19 cellular contexts compared by ENCODE assay signal in genomic region chr9:76223749-76224340, GRCh38.
DNase-seq lines count a peak whose midpoint lies in the region; ATAC-seq and TF ChIP-seq lines count a peak whose summit lies in the region.
"Had no signal": no experiment of that assay in that cellular context is flagged by ENCODE, and none has a peak within 500 bp of the region (broad histone marks: within the 10 kb centered on the region; RNA-seq: fewer than 3 reads in every experiment).

No MANE protein-coding gene starts in this region.

- H3K27ac Mint-ChIP-seq in nephron progenitor cell (peak overlapping the region; percentile 3), chondrocyte (ENCODE audit: unreplicated experiment) (no peak overlapping the region)
- H3K27ac Mint-ChIP-seq: activated T-cell treated with anti-CD3 and anti-CD28 coated beads, Interleukin-2, amount 50 U/mL, for 72 hours; HFFc6 had no signal

- H4K20me1 ChIP-seq in mammary epithelial cell (ENCODE audit: insufficient read depth, low read length), result no peaks in the 10 kb centered on the region

- H2AFZ ChIP-seq in mammary epithelial cell (ENCODE audit: low read depth, low read length), result no peak overlapping the region

- H3K9me3 Mint-ChIP-seq in nephron progenitor cell, result no peaks in the 10 kb centered on the region
- no peaks in the 10 kb centered on the region for H3K9me3 Mint-ChIP-seq in chondrocyte (ENCODE audit: low read depth)
- H3K9me3 Mint-ChIP-seq: activated T-cell treated with anti-CD3 and anti-CD28 coated beads, Interleukin-2, amount 50 U/mL, for 72 hours had no signal

- H3K4me1 Mint-ChIP-seq in nephron progenitor cell, result peaks cover 26% of the 10 kb centered on the region
- no peaks in the 10 kb centered on the region for H3K4me1 Mint-ChIP-seq in chondrocyte (ENCODE audit: low read depth)

- no peaks in the 10 kb centered on the region for H3K27me3 ChIP-seq in mammary epithelial cell (ENCODE audit: insufficient read depth, low read length)
- H3K27me3 ChIP-seq: left lung had no signal

- H3K36me3 Mint-ChIP-seq in nephron progenitor cell (ENCODE audit: low read depth) (no peaks in the 10 kb centered on the region), chondrocyte (ENCODE audit: low read depth) (no peaks in the 10 kb centered on the region)

- CTCF ChIA-PET in mammary epithelial cell (lab: Charles Lee; ENCODE audit: low non-redundant PET), result no interaction called here

- no peak for ATAC-seq in mucosa of descending colon
- ATAC-seq: activated T-cell treated with anti-CD3 and anti-CD28 coated beads, Interleukin-2, amount 50 U/mL, for 72 hours; HepG2; left lung had no signal

- no peaks in the 10 kb centered on the region for H3K79me2 ChIP-seq in mammary epithelial cell (ENCODE audit: insufficient read depth, low read length)

- H3K4me1 ChIP-seq in mammary epithelial cell (ENCODE audit: insufficient read depth, low read length) (no peaks in the 10 kb centered on the region), mucosa of descending colon (ENCODE audit: low read depth) (no peaks in the 10 kb centered on the region)
- H3K4me1 ChIP-seq: left lung had no signal

- DNase-seq in AG09319 (ENCODE audit: extremely low read depth, low read depth), result peak; percentile 20
- DNase-seq in mammary epithelial cell, result peak; percentile 25
- DNase-seq in fibroblast of the aortic adventitia (ENCODE audit: low read depth), result peak; percentile 47
- no peak for DNase-seq in nephron progenitor cell
- no peak for DNase-seq in chondrocyte (ENCODE audit: low spot score)
- DNase-seq in kidney glomerular epithelial cell (lab: John Stamatoyannopoulos, UW), result no peak
- no peak for DNase-seq in HT-29 (ENCODE audit: low spot score)
- no peak for DNase-seq in mucosa of descending colon
- DNase-seq: activated CD8-positive, alpha-beta memory T cell treated with anti-CD3 and anti-CD28 coated beads for 24 hours; activated naive CD4-positive, alpha-beta T cell treated with anti-CD3 and anti-CD28 coated beads, Interleukin-2, amount 50 U/mL, for 16 hours; activated T-cell treated with anti-CD3 and anti-CD28 coated beads, Interleukin-2, amount 50 U/mL, for 72 hours; C1 segment of cervical spinal cord; HFFc6; left lung; NCI-H69; nucleus accumbens; retina had no signal

- H3K36me3 ChIP-seq in mammary epithelial cell (ENCODE audit: insufficient read depth, low read length), result no peaks in the 10 kb centered on the region
- no peaks in the 10 kb centered on the region for H3K36me3 ChIP-seq in mucosa of descending colon (ENCODE audit: low read depth)
- H3K36me3 ChIP-seq: left lung had no signal

- no peaks in the 10 kb centered on the region for H3K9me3 ChIP-seq in mammary epithelial cell (replicated peaks; ENCODE audit: insufficient read depth, low read length)
- no peaks in the 10 kb centered on the region for H3K9me3 ChIP-seq in mucosa of descending colon
- H3K9me3 ChIP-seq: left lung had no signal

- TF ChIP-seq CTCF in AG09319 (IDR thresholded peaks at IDR 0.05; ENCODE audit: low read depth, low read length), result no peak
- TF ChIP-seq CTCF in mammary epithelial cell (conservative IDR thresholded peaks at IDR 0.05 in 1 of 2, IDR thresholded peaks at IDR 0.05 in 1 of 2; ENCODE audit: extremely low read depth in 1 of 2, insufficient read depth in 1 of 2, low read depth in 1 of 2, low read length in 2 of 2), result no peak
- no peak for TF ChIP-seq CTCF in fibroblast of the aortic adventitia (IDR thresholded peaks at IDR 0.05; ENCODE audit: insufficient read depth, low read length)
- no peak for TF ChIP-seq CTCF in nephron progenitor cell (IDR thresholded peaks at IDR 0.05)
- no peak for TF ChIP-seq CTCF in chondrocyte (IDR thresholded peaks at IDR 0.05)
- TF ChIP-seq CTCF in mucosa of descending colon (IDR thresholded peaks at IDR 0.05), result no peak

- in situ Hi-C loops in mammary epithelial cell (cut with MboI; ENCODE audit: low sequenced_read_pairs in 2 of 2), result no loop called here

- H3K4me2 ChIP-seq in mammary epithelial cell (ENCODE audit: insufficient read depth, low read depth, low read length), result no peak overlapping the region

- no peak overlapping the region for H3K4me3 ChIP-seq in mammary epithelial cell (replicated peaks in 1 of 3; ENCODE audit: insufficient read depth in 1 of 3, low read depth in 2 of 3, low read length in 3 of 3)
- H3K4me3 ChIP-seq in fibroblast of the aortic adventitia (ENCODE audit: low read depth, low read length), result no peak overlapping the region
- no peak overlapping the region for H3K4me3 ChIP-seq in mucosa of descending colon
- H3K4me3 ChIP-seq: coronary artery, left lung had no signal

- no peak overlapping the region for H3K4me3 Mint-ChIP-seq in nephron progenitor cell
- no peak overlapping the region for H3K4me3 Mint-ChIP-seq in chondrocyte (ENCODE audit: unreplicated experiment)
- H3K4me3 Mint-ChIP-seq: activated T-cell treated with anti-CD3 and anti-CD28 coated beads, Interleukin-2, amount 50 U/mL, for 72 hours; HFFc6 had no signal

- 41% methylated on average over 3 of the region's 3 CpGs for WGBS in mammary epithelial cell (ENCODE audit: low coverage, missing lambda C conversion rate)

- intact Hi-C loops in mammary epithelial cell (cut with micrococcal nuclease) (no loop called here), mucosa of descending colon (cut with DNase I, micrococcal nuclease) (no loop called here)

- no TSS peak for BruUV-seq in mammary epithelial cell (replicated peaks; lab: Mats Ljungman, UMichigan)

- H3K27ac ChIP-seq in mammary epithelial cell (ENCODE audit: insufficient read depth, low read depth, low read length), result no peak overlapping the region
- H3K27ac ChIP-seq: coronary artery, left lung had no signal

- no peak overlapping the region for H3K9ac ChIP-seq in mammary epithelial cell (ENCODE audit: insufficient read depth, low read length)

- dilution Hi-C loops in mammary epithelial cell (cut with HindIII; ENCODE audit: low sequenced_read_pairs), result no loop called here

- H3K27me3 Mint-ChIP-seq in nephron progenitor cell (ENCODE audit: low read depth, poor library complexity) (peaks cover 2% of the 10 kb centered on the region), chondrocyte (ENCODE audit: low read depth) (no peaks in the 10 kb centered on the region)

Comparison
In these comparisons a context has a peak if more than half of its experiments do, and no peak if none do; other contexts are left out.
1. DNase-seq: peak in AG09319 (single experiment), mammary epithelial cell (single experiment) and fibroblast of the aortic adventitia (single experiment); none in nephron progenitor cell (single experiment), chondrocyte (single experiment), kidney glomerular epithelial cell (single experiment), HT-29 (single experiment) and mucosa of descending colon (0 of 3).